Comparison of ENCODE assay signal across 27 cellular contexts in the genomic region with DNA sequence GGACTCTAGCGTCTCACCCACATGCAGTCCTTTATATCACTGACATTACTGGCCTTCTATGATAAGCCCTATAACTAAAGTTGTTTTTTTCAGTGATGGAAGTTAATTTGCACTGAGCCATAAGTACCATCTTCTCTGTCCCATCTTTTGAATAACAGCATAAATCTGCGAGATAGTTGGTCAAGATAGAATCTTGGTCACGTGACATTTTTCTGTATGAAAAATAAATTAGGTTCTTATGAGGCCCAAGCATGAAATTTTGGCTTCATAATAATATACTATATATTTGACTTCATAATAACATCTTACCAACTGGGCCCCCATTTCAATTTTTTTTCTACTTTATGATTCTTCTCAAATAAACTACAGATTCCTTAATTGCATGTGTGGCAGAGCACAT.
"Had no signal": no experiment of that assay in that cellular context is flagged by ENCODE, and none has a peak within 500 bp of the region (broad histone marks: within the 10 kb centered on the region; RNA-seq: fewer than 3 reads in every experiment).

No MANE protein-coding gene starts in this region.

- H3K27ac ChIP-seq: stomach, suprapubic skin, testis, thoracic aorta, thyroid gland, tibial artery, tibial nerve, transverse colon, upper lobe of left lung, upper lobe of right lung, uterus, vagina had no signal

- H3K9me3 ChIP-seq: stomach, suprapubic skin, testis, thoracic aorta, thyroid gland, tibial artery, tibial nerve, transverse colon, upper lobe of left lung, upper lobe of right lung, uterus, vagina had no signal

- H3K36me3 ChIP-seq: stomach, suprapubic skin, thoracic aorta, thyroid gland, tibial artery, tibial nerve, transverse colon, upper lobe of left lung, upper lobe of right lung, uterus, vagina had no signal

- DNase-seq: stimulated activated CD4-positive, alpha-beta T cell treated with anti-CD3 and anti-CD28 coated beads, Interleukin-2, amount 100 ng/mL, for 48 hours; stimulated activated CD4-positive, alpha-beta T cell treated with anti-CD3 and anti-CD28 coated beads, Interleukin-4, amount 100 ng/mL, for 1 hour; stimulated activated CD4-positive, alpha-beta T cell treated with anti-CD3 and anti-CD28 coated beads, Interleukin-4, amount 100 ng/mL, for 24 hours; stimulated activated CD4-positive, alpha-beta T cell treated with anti-CD3 and anti-CD28 coated beads, Interleukin-4, amount 100 ng/mL, for 4 hours; stimulated activated CD8-positive, alpha-beta memory T cell treated with anti-CD3 and anti-CD28 coated beads, Interleukin-4, amount 100 ng/mL, for 48 hours; stimulated activated naive B cell treated with anti-CD40 and anti-IgM and Interleukin-4, amounts not matched to agents 10 μg/mL and 1 μg/mL and 100 μg/mL, for 72 hours; stimulated activated naive CD4-positive, alpha-beta T cell; stimulated activated naive CD4-positive, alpha-beta T cell treated with Interleukin-2 at 50 U/mL for 16 hours; stimulated activated naive CD8-positive, alpha-beta T cell treated with anti-CD3 and anti-CD28 coated beads, Interleukin-15, amount 100 ng/mL, for 72 hours; stimulated activated naive CD8-positive, alpha-beta T cell treated with anti-CD3 and anti-CD28 coated beads, Interleukin-15, Interleukin-2, amounts not matched to agents 100 U/mL and 50 U/mL, for 24 hours; stomach; substantia nigra; testis; thyroid gland; tibial artery; transverse colon; trophoblast cell; upper lobe of left lung; upper lobe of right lung; uterus had no signal

- H3K4me1 ChIP-seq: stomach, suprapubic skin, testis, tibial artery, tibial nerve, transverse colon, upper lobe of left lung, upper lobe of right lung, uterus, vagina had no signal

- ATAC-seq: stimulated activated effector memory CD8-positive, alpha-beta T cell treated with anti-CD3 and anti-CD28 coated beads, Interleukin-12 subunit alpha, Interleukin-12 subunit beta, amount 100 ng/mL, for 72 hours; stimulated activated memory B cell treated with anti-CD40 and anti-IgM and Interleukin-4, amounts not matched to agents 10 μg/mL and 1 μg/mL and 100 μg/mL, for 72 hours; stimulated activated naive B cell treated with anti-CD40 and anti-IgM and Interleukin-4, amounts not matched to agents 10 μg/mL and 1 μg/mL and 100 μg/mL, for 72 hours; stimulated activated naive CD8-positive, alpha-beta T cell treated with anti-CD3 and anti-CD28 coated beads, Interleukin-15, amount 100 ng/mL, for 72 hours; stimulated activated naive CD8-positive, alpha-beta T cell treated with anti-CD3 and anti-CD28 coated beads, Interleukin-15, Interleukin-2, amounts not matched to agents 100 U/mL and 50 U/mL, for 24 hours; upper lobe of right lung had no signal

- H3K4me3 ChIP-seq: stomach, suprapubic skin, testis, thoracic aorta, thyroid gland, tibial artery, tibial nerve, transverse colon, upper lobe of left lung, upper lobe of right lung, uterus, vagina had no signal

- H3K27me3 ChIP-seq: stomach, suprapubic skin, testis, thyroid gland, tibial artery, tibial nerve, transverse colon, upper lobe of left lung, upper lobe of right lung, uterus, vagina had no signal

- FAIRE-seq: urothelium cell line had no signal
